ENCODE assay signal across 10 cellular contexts in genomic region chr14:32259368-32260013, GRCh38. TPM values are rescaled to one million over a fixed set of nuclear protein-coding genes. Genes with fewer than 3 reads are reported as not detected.
DNase-seq lines count a peak whose midpoint lies in the region; ATAC-seq and TF ChIP-seq lines count a peak whose summit lies in the region.
"Had no signal": no experiment of that assay in that cellular context is flagged by ENCODE, and none has a peak within 500 bp of the region (broad histone marks: within the 10 kb centered on the region; RNA-seq: fewer than 3 reads in every experiment).

No MANE protein-coding gene starts in this region.

- intact Hi-C loops in posterior cingulate gyrus (cut with DNase I): loop anchor here (5.0 to 10.0 kb wide), 3 partner anchors 55 to 805 kb away; partner anchors contain the start of genes DTD2, RNU6-7 and RNU6-8
- intact Hi-C loops in cardiac septum (cut with DNase I): no loop called here

- no peaks in the 10 kb centered on the region for H3K27me3 ChIP-seq in SK-N-SH (ENCODE audit: insufficient read depth)
- H3K27me3 ChIP-seq: SJSA1 had no signal

- H3K4me3 ChIP-seq in SK-N-SH (ENCODE audit: low read depth in 2 of 2, low read length in 1 of 2): no peak overlapping the region
- H3K4me3 ChIP-seq: lung, SJSA1 had no signal

- peaks cover 0 to 3% of the 10 kb centered on the region in 2 experiments for H3K36me3 ChIP-seq in SK-N-SH (replicated peaks in 1 of 2; ENCODE audit: control insufficient read depth in 1 of 2, insufficient read depth in 2 of 2, low read length in 1 of 2)
- H3K36me3 ChIP-seq: SJSA1 had no signal

- peak; percentile 76 for ATAC-seq in GM19372 (IDR thresholded peaks at IDR 0.05; ENCODE audit: low read depth, unreplicated experiment)
- peak; percentile 87 for ATAC-seq in HG03108 (IDR thresholded peaks at IDR 0.05; ENCODE audit: unreplicated experiment)

- peak; percentile 84 for DNase-seq in ELF-1 (ENCODE audit: low read depth, low spot score)
- peak; percentile 58 for DNase-seq in SK-N-SH
- peak; percentile 80 for DNase-seq in iris pigment epithelial cell (ENCODE audit: low read depth)
- DNase-seq in posterior cingulate gyrus: no peak
- DNase-seq in cardiac septum (ENCODE audit: low spot score): no peak
- no peak for DNase-seq in RPMI8226

- TF ChIP-seq RAD21 in SK-N-SH (IDR thresholded peaks at IDR 0.05; ENCODE audit: low read length): no peak; the same call in 1 of the 2 replicates

- POLR2A ChIA-PET in SK-N-SH (lab: Yijun Ruan, JAX): no interaction called here

- no peaks in the 10 kb centered on the region for H3K79me2 ChIP-seq in SK-N-SH (ENCODE audit: insufficient read depth)

- H3K27ac ChIP-seq in SK-N-SH (ENCODE audit: low read depth in 2 of 2, low read length in 1 of 2): peak overlapping the region in 1 of 2 experiments; percentile 58; a peak in 2 of 4 replicates
- H3K27ac ChIP-seq: SJSA1 had no signal

- CTCF ChIA-PET in SK-N-SH (lab: Yijun Ruan, JAX): interaction anchor here (1.2 to 2.5 kb wide), 11 partner anchors 12 to 809 kb away, joined by 3 to 17 read pairs (median 5); no protein-coding TSS in a partner anchor

- no peaks in the 10 kb centered on the region for H3F3A ChIP-seq in SK-N-SH (replicated peaks; ENCODE audit: insufficient read depth)

- H3K9me2 ChIP-seq in SK-N-SH: no peaks in the 10 kb centered on the region

- peak; percentile 70 to 83; a peak in 2 of 4 replicates for TF ChIP-seq EP300 in SK-N-SH (IDR thresholded peaks at IDR 0.05; ENCODE audit: borderline replicate concordance in 1 of 2, low read depth in 1 of 2, low read length in 1 of 2)

- peaks cover 6% of the 10 kb centered on the region; the same call in 1 of the 2 replicates for H3K9me3 ChIP-seq in SK-N-SH
- H3K9me3 ChIP-seq: SJSA1 had no signal

- H3K4me2 ChIP-seq in SK-N-SH: no peak overlapping the region

- H3K9ac ChIP-seq in SK-N-SH: no peak overlapping the region

- H3K4me1 ChIP-seq in SK-N-SH (ENCODE audit: control insufficient read depth in 1 of 2, insufficient read depth in 2 of 2, low read depth in 1 of 2, low read length in 1 of 2): peaks cover 9 to 19% of the 10 kb centered on the region in 2 experiments; a peak in 3 of 4 replicates

- no peak overlapping the region for H2AFZ ChIP-seq in SK-N-SH (ENCODE audit: low read depth)

- H4K20me1 ChIP-seq in SK-N-SH (ENCODE audit: insufficient read depth): no peaks in the 10 kb centered on the region

- no peak for TF ChIP-seq CTCF in SK-N-SH (IDR thresholded peaks at IDR 0.05)

TF ChIP-seq in SK-N-SH, 30 proteins besides CTCF, POLR2A, EP300 and RAD21:
- TF ChIP-seq RXRA (IDR thresholded peaks at IDR 0.05; ENCODE audit: borderline replicate concordance, low read depth) (no peak), SMC3 (IDR thresholded peaks at IDR 0.05; ENCODE audit: low read depth, low read length) (no peak; the same call in 1 of the 2 replicates), RFX5 (IDR thresholded peaks at IDR 0.05; ENCODE audit: low read length) (no peak), FOXM1 (IDR thresholded peaks at IDR 0.05; ENCODE audit: low read depth) (peak; percentile 51; the same call in 1 of the 2 replicates), MXI1 (IDR thresholded peaks at IDR 0.05; ENCODE audit: low read depth, low read length) (no peak), NRF1 (IDR thresholded peaks at IDR 0.05; ENCODE audit: low read depth, low read length) (no peak), RCOR1 (IDR thresholded peaks at IDR 0.05; ENCODE audit: low read length) (peak; percentile 68; the same call in 1 of the 2 replicates), PBX3 (IDR thresholded peaks at IDR 0.05) (peak; percentile 72), TCF12 (IDR thresholded peaks at IDR 0.05) (peak; percentile 97), MEF2A (IDR thresholded peaks at IDR 0.05; ENCODE audit: borderline replicate concordance, low read depth) (no peak; the same call in 1 of the 2 replicates), EZH2phosphoT487 (IDR thresholded peaks at IDR 0.05; ENCODE audit: borderline replicate concordance, low read depth) (no peak), CHD2 (IDR thresholded peaks at IDR 0.05; ENCODE audit: low read length, partially characterized antibody) (peak; percentile 42), USF1 (IDR thresholded peaks at IDR 0.05; ENCODE audit: borderline replicate concordance, low read depth) (no peak), NFIC (IDR thresholded peaks at IDR 0.05; ENCODE audit: borderline replicate concordance) (peak; percentile 39; the same call in 1 of the 2 replicates), POLR2AphosphoS5 (IDR thresholded peaks at IDR 0.05; ENCODE audit: low read depth, low read length) (peak; percentile 47; the same call in 1 of the 2 replicates), FOXJ3 (CRISPR knock-in tag; IDR thresholded peaks at IDR 0.05) (0 out of 2 replicates have a peak, but pooled peaks have one; percentile 40), JUND (IDR thresholded peaks at IDR 0.05) (peak; percentile 85), ELF1 (IDR thresholded peaks at IDR 0.05) (no peak), FOSL2 (IDR thresholded peaks at IDR 0.05; ENCODE audit: borderline replicate concordance, low read depth) (peak; percentile 90), GATA2 (CRISPR knock-in tag; IDR thresholded peaks at IDR 0.05) (peak; percentile 59; the same call in 1 of the 2 replicates)
- TF ChIP-seq, protein P1, sequence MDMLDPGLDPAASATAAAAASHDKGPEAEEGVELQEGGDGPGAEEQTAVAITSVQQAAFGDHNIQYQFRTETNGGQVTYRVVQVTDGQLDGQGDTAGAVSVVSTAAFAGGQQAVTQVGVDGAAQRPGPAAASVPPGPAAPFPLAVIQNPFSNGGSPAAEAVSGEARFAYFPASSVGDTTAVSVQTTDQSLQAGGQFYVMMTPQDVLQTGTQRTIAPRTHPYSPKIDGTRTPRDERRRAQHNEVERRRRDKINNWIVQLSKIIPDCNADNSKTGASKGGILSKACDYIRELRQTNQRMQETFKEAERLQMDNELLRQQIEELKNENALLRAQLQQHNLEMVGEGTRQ (IDR thresholded peaks at IDR 0.05; ENCODE audit: borderline replicate concordance, low read depth, low read length): no peak
- TF ChIP-seq, protein P2, sequence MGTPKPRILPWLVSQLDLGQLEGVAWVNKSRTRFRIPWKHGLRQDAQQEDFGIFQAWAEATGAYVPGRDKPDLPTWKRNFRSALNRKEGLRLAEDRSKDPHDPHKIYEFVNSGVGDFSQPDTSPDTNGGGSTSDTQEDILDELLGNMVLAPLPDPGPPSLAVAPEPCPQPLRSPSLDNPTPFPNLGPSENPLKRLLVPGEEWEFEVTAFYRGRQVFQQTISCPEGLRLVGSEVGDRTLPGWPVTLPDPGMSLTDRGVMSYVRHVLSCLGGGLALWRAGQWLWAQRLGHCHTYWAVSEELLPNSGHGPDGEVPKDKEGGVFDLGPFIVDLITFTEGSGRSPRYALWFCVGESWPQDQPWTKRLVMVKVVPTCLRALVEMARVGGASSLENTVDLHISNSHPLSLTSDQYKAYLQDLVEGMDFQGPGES (IDR thresholded peaks at IDR 0.05; ENCODE audit: low read depth, low read length): no peak

RNA-seq across cellular contexts. Expression of gene RNU6-8, which starts 56.4 kb away (rescaled TPM):
- not detected in 2 replicates for polyA plus RNA-seq in SK-N-SH (2012; rRNA removed)
- polyA plus RNA-seq in SK-N-SH (2012; cell fraction: cytosol; rRNA removed): not detected in 2 replicates
- polyA plus RNA-seq in SK-N-SH (2012; cell fraction: nucleus; rRNA removed): not detected in 2 replicates
- not detected for total RNA-seq in cardiac septum
- total RNA-seq: lung, SJSA1 had no signal
- polyA plus RNA-seq: lung had no signal

RNA-seq across cellular contexts. Expression of gene RNU6-7, which starts 57.6 kb away (rescaled TPM):
- not detected in 2 replicates for polyA plus RNA-seq in SK-N-SH (2012; rRNA removed)
- not detected in 2 replicates for polyA plus RNA-seq in SK-N-SH (2012; cell fraction: cytosol; rRNA removed)
- polyA plus RNA-seq in SK-N-SH (2012; cell fraction: nucleus; rRNA removed): not detected in 2 replicates
- total RNA-seq in cardiac septum: not detected
- total RNA-seq: lung, SJSA1 had no signal
- polyA plus RNA-seq: lung had no signal

Comparison
In these comparisons a context has a peak if more than half of its experiments do, and no peak if none do; other contexts are left out.
1. DNase-seq: peak in ELF-1 (single experiment), SK-N-SH (single experiment) and iris pigment epithelial cell (single experiment); none in posterior cingulate gyrus (0 of 10), cardiac septum (single experiment) and RPMI8226 (single experiment).